In the genomic region with DNA sequence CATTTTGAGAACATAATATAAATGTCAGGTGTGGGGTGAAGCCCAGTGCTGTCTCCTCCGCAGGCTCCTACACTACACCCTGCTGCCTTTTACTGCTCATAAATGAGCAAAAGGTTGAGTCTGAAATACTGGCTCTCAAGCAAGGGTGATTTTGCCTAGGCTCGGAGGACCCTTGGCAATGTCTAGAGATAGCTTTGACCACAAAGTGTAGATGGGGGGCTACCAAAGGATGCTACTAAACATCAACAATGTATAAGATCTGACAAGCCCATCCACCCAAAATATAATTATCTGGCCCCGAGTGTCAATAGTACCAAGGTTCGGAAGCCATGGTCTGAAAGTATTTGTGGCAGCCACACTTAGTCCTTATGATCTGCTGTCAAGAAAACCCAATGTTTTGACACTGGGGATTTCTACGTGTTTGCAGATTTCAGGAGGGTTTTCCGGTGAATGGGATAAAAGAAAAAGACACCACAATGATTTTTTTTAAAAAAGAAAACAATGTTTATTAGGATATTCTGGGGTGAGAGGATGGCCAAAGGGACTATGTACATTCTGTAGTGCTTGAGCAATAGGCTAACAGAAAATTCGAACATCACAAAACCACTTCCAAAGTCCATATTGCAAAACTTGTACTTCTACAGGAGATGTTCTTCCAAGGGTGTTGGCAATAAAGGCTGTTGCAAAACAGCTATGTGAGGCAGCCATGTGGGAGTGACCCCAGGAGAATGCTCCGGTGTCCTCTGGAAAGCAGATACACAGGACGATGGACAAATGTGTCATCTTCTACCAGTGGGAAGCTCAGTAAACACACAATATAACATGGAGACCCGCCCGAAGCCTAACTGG, we compare ENCODE assay signal across 1 cellular context.
A peak's percentile ranks its signal among the peaks of the same experiment; 100 is the strongest.
TF ChIP-seq lines count a peak whose summit lies in the region.

No MANE protein-coding gene starts in this region.

TF ChIP-seq in HepG2, 621 proteins besides CTCF, POLR2A, EP300 and RAD21 (continued from another document and continues in another):
- TF ChIP-seq, protein P1, sequence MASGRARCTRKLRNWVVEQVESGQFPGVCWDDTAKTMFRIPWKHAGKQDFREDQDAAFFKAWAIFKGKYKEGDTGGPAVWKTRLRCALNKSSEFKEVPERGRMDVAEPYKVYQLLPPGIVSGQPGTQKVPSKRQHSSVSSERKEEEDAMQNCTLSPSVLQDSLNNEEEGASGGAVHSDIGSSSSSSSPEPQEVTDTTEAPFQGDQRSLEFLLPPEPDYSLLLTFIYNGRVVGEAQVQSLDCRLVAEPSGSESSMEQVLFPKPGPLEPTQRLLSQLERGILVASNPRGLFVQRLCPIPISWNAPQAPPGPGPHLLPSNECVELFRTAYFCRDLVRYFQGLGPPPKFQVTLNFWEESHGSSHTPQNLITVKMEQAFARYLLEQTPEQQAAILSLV (CRISPR knock-in tag; IDR thresholded peaks at IDR 0.05; ENCODE audit: borderline replicate concordance): no peak
- TF ChIP-seq AHR (CRISPR knock-in tag; IDR thresholded peaks at IDR 0.05) (no peak), GPN1 (CRISPR knock-in tag; IDR thresholded peaks at IDR 0.05; ENCODE audit: borderline replicate concordance) (no peak), ZFYVE20 (CRISPR knock-in tag; IDR thresholded peaks at IDR 0.05; ENCODE audit: borderline replicate concordance, low read depth) (no peak), ELF3 (CRISPR knock-in tag; IDR thresholded peaks at IDR 0.05) (peak; percentile 81), ZKSCAN5 (CRISPR knock-in tag; IDR thresholded peaks at IDR 0.05) (no peak), RFX1 (IDR thresholded peaks at IDR 0.05) (no peak), HOXD1 (CRISPR knock-in tag; IDR thresholded peaks at IDR 0.05) (0 out of 2 replicates have a peak, but pooled peaks have one; percentile 31), NKX3-1 (CRISPR knock-in tag; IDR thresholded peaks at IDR 0.05) (no peak), ZNF549 (CRISPR knock-in tag; IDR thresholded peaks at IDR 0.05) (no peak), KLF15 (CRISPR knock-in tag; IDR thresholded peaks at IDR 0.05; ENCODE audit: borderline replicate concordance) (no peak), RXRA (CRISPR knock-in tag; IDR thresholded peaks at IDR 0.05) (peak; percentile 35; the same call in 1 of the 2 replicates), ZNF598 (CRISPR knock-in tag; IDR thresholded peaks at IDR 0.05; ENCODE audit: borderline replicate concordance) (no peak), ZNF264 (CRISPR knock-in tag; IDR thresholded peaks at IDR 0.05) (peak; percentile 97), GTF3A (CRISPR knock-in tag; conservative IDR thresholded peaks at IDR 0.05) (no peak), CHD2 (IDR thresholded peaks at IDR 0.05; ENCODE audit: low read depth, low read length) (0 out of 2 replicates have a peak, but pooled peaks have one; percentile 26), PITX1 (CRISPR knock-in tag; IDR thresholded peaks at IDR 0.05) (peak; percentile 82), XBP1 (CRISPR knock-in tag; IDR thresholded peaks at IDR 0.05) (no peak), MEF2D (CRISPR knock-in tag; IDR thresholded peaks at IDR 0.05) (peak; percentile 88), KLF11 (CRISPR knock-in tag; IDR thresholded peaks at IDR 0.05) (no peak)
- TF ChIP-seq, protein P2, sequence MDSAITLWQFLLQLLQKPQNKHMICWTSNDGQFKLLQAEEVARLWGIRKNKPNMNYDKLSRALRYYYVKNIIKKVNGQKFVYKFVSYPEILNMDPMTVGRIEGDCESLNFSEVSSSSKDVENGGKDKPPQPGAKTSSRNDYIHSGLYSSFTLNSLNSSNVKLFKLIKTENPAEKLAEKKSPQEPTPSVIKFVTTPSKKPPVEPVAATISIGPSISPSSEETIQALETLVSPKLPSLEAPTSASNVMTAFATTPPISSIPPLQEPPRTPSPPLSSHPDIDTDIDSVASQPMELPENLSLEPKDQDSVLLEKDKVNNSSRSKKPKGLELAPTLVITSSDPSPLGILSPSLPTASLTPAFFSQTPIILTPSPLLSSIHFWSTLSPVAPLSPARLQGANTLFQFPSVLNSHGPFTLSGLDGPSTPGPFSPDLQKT (CRISPR knock-in tag; IDR thresholded peaks at IDR 0.05; ENCODE audit: borderline replicate concordance): no peak
- TF ChIP-seq, protein P3, sequence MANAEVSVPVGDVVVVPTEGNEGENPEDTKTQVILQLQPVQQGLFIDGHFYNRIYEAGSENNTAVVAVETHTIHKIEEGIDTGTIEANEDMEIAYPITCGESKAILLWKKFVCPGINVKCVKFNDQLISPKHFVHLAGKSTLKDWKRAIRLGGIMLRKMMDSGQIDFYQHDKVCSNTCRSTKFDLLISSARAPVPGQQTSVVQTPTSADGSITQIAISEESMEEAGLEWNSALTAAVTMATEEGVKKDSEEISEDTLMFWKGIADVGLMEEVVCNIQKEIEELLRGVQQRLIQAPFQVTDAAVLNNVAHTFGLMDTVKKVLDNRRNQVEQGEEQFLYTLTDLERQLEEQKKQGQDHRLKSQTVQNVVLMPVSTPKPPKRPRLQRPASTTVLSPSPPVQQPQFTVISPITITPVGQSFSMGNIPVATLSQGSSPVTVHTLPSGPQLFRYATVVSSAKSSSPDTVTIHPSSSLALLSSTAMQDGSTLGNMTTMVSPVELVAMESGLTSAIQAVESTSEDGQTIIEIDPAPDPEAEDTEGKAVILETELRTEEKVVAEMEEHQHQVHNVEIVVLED (CRISPR knock-in tag; IDR thresholded peaks at IDR 0.05; ENCODE audit: borderline replicate concordance): peak; percentile 25; the same call in 1 of the 2 replicates
- TF ChIP-seq, protein P4, sequence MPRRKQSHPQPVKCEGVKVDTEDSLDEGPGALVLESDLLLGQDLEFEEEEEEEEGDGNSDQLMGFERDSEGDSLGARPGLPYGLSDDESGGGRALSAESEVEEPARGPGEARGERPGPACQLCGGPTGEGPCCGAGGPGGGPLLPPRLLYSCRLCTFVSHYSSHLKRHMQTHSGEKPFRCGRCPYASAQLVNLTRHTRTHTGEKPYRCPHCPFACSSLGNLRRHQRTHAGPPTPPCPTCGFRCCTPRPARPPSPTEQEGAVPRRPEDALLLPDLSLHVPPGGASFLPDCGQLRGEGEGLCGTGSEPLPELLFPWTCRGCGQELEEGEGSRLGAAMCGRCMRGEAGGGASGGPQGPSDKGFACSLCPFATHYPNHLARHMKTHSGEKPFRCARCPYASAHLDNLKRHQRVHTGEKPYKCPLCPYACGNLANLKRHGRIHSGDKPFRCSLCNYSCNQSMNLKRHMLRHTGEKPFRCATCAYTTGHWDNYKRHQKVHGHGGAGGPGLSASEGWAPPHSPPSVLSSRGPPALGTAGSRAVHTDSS (CRISPR knock-in tag; conservative IDR thresholded peaks at IDR 0.05): no peak
- TF ChIP-seq, protein P5, sequence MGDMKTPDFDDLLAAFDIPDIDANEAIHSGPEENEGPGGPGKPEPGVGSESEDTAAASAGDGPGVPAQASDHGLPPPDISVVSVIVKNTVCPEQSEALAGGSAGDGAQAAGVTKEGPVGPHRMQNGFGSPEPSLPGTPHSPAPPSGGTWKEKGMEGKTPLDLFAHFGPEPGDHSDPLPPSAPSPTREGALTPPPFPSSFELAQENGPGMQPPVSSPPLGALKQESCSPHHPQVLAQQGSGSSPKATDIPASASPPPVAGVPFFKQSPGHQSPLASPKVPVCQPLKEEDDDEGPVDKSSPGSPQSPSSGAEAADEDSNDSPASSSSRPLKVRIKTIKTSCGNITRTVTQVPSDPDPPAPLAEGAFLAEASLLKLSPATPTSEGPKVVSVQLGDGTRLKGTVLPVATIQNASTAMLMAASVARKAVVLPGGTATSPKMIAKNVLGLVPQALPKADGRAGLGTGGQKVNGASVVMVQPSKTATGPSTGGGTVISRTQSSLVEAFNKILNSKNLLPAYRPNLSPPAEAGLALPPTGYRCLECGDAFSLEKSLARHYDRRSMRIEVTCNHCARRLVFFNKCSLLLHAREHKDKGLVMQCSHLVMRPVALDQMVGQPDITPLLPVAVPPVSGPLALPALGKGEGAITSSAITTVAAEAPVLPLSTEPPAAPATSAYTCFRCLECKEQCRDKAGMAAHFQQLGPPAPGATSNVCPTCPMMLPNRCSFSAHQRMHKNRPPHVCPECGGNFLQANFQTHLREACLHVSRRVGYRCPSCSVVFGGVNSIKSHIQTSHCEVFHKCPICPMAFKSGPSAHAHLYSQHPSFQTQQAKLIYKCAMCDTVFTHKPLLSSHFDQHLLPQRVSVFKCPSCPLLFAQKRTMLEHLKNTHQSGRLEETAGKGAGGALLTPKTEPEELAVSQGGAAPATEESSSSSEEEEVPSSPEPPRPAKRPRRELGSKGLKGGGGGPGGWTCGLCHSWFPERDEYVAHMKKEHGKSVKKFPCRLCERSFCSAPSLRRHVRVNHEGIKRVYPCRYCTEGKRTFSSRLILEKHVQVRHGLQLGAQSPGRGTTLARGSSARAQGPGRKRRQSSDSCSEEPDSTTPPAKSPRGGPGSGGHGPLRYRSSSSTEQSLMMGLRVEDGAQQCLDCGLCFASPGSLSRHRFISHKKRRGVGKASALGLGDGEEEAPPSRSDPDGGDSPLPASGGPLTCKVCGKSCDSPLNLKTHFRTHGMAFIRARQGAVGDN (CRISPR knock-in tag; IDR thresholded peaks at IDR 0.05): no peak
- TF ChIP-seq, protein P6, sequence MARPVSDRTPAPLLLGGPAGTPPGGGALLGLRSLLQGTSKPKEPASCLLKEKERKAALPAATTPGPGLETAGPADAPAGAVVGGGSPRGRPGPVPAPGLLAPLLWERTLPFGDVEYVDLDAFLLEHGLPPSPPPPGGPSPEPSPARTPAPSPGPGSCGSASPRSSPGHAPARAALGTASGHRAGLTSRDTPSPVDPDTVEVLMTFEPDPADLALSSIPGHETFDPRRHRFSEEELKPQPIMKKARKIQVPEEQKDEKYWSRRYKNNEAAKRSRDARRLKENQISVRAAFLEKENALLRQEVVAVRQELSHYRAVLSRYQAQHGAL (CRISPR knock-in tag; IDR thresholded peaks at IDR 0.05; ENCODE audit: not compliant biosample characterization): no peak
- TF ChIP-seq, protein P7, sequence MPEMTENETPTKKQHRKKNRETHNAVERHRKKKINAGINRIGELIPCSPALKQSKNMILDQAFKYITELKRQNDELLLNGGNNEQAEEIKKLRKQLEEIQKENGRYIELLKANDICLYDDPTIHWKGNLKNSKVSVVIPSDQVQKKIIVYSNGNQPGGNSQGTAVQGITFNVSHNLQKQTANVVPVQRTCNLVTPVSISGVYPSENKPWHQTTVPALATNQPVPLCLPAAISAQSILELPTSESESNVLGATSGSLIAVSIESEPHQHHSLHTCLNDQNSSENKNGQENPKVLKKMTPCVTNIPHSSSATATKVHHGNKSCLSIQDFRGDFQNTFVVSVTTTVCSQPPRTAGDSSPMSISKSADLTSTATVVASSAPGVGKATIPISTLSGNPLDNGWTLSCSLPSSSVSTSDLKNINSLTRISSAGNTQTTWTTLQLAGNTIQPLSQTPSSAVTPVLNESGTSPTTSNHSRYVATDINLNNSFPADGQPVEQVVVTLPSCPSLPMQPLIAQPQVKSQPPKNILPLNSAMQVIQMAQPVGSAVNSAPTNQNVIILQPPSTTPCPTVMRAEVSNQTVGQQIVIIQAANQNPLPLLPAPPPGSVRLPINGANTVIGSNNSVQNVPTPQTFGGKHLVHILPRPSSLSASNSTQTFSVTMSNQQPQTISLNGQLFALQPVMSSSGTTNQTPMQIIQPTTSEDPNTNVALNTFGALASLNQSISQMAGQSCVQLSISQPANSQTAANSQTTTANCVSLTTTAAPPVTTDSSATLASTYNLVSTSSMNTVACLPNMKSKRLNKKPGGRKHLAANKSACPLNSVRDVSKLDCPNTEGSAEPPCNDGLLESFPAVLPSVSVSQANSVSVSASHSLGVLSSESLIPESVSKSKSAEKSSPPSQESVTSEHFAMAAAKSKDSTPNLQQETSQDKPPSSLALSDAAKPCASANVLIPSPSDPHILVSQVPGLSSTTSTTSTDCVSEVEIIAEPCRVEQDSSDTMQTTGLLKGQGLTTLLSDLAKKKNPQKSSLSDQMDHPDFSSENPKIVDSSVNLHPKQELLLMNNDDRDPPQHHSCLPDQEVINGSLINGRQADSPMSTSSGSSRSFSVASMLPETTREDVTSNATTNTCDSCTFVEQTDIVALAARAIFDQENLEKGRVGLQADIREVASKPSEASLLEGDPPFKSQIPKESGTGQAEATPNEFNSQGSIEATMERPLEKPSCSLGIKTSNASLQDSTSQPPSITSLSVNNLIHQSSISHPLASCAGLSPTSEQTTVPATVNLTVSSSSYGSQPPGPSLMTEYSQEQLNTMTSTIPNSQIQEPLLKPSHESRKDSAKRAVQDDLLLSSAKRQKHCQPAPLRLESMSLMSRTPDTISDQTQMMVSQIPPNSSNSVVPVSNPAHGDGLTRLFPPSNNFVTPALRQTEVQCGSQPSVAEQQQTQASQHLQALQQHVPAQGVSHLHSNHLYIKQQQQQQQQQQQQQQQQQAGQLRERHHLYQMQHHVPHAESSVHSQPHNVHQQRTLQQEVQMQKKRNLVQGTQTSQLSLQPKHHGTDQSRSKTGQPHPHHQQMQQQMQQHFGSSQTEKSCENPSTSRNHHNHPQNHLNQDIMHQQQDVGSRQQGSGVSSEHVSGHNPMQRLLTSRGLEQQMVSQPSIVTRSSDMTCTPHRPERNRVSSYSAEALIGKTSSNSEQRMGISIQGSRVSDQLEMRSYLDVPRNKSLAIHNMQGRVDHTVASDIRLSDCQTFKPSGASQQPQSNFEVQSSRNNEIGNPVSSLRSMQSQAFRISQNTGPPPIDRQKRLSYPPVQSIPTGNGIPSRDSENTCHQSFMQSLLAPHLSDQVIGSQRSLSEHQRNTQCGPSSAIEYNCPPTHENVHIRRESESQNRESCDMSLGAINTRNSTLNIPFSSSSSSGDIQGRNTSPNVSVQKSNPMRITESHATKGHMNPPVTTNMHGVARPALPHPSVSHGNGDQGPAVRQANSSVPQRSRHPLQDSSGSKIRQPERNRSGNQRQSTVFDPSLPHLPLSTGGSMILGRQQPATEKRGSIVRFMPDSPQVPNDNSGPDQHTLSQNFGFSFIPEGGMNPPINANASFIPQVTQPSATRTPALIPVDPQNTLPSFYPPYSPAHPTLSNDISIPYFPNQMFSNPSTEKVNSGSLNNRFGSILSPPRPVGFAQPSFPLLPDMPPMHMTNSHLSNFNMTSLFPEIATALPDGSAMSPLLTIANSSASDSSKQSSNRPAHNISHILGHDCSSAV (CRISPR knock-in tag; IDR thresholded peaks at IDR 0.05; ENCODE audit: borderline replicate concordance): no peak
- TF ChIP-seq, protein P8, sequence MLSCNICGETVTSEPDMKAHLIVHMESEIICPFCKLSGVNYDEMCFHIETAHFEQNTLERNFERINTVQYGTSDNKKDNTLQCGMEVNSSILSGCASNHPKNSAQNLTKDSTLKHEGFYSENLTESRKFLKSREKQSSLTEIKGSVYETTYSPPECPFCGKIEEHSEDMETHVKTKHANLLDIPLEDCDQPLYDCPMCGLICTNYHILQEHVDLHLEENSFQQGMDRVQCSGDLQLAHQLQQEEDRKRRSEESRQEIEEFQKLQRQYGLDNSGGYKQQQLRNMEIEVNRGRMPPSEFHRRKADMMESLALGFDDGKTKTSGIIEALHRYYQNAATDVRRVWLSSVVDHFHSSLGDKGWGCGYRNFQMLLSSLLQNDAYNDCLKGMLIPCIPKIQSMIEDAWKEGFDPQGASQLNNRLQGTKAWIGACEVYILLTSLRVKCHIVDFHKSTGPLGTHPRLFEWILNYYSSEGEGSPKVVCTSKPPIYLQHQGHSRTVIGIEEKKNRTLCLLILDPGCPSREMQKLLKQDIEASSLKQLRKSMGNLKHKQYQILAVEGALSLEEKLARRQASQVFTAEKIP (CRISPR knock-in tag; IDR thresholded peaks at IDR 0.05; ENCODE audit: borderline replicate concordance): no peak
